In genomic region chr7:23474098-23474828, GRCh38 we compare ENCODE assay signal across 8 cellular contexts. TPM values are rescaled to one million over a fixed set of nuclear protein-coding genes. Genes with fewer than 3 reads are reported as not detected.
DNase-seq lines count a peak whose midpoint lies in the region; ATAC-seq and TF ChIP-seq lines count a peak whose summit lies in the region.

No MANE protein-coding gene starts in this region.

- WGBS in IMR-90 (ENCODE audit: extremely low coverage in 2 of 2, insufficient read length in 1 of 2), 2 experiments = 1% methylated on average over 16 of the region's 65 CpGs; no CpG with 5 or more reads in 1 of the 2 experiments
- 1% methylated on average over 65 of the region's 65 CpGs for WGBS in sigmoid colon, 2 donors

- H3K79me1 ChIP-seq in IMR-90 (ENCODE audit: low read depth in 1 of 2, low read length in 2 of 2) = peaks cover 0 to 18% of the 10 kb centered on the region in 2 experiments; a peak in 2 of 4 replicates

- no peak for TF ChIP-seq EP300 in sigmoid colon (IDR thresholded peaks at IDR 0.05)

- POLR2A ChIA-PET in IMR-90 (lab: Charles Lee; ENCODE audit: unreplicated experiment) = interaction anchor here (0.7 kb wide), 1 partner anchor 49 kb away, joined by 4 read pairs; no protein-coding TSS in a partner anchor

- dilution Hi-C loops in IMR-90 (cut with HindIII; ENCODE audit: low sequenced_read_pairs, unreplicated experiment) = no loop called here

- H2AFZ ChIP-seq in IMR-90 (replicated peaks; ENCODE audit: low read length, poor library complexity) = peak overlapping the region; percentile 97
- no peak overlapping the region for H2AFZ ChIP-seq in OCI-LY1 (ENCODE audit: low read length)

- H3K4me1 ChIP-seq in IMR-90 (ENCODE audit: control insufficient read depth, insufficient read depth, low read length) = peaks cover 2% of the 10 kb centered on the region; the same call in 1 of the 2 replicates
- H3K4me1 ChIP-seq in OCI-LY1 (ENCODE audit: insufficient read depth, low read length, severe bottlenecking) = peaks cover 51% of the 10 kb centered on the region
- peaks cover 0 to 37% (median 36%) of the 10 kb centered on the region in 4 donors for H3K4me1 ChIP-seq in sigmoid colon

- H3K27me3 ChIP-seq in IMR-90 (ENCODE audit: control insufficient read depth, insufficient read depth, low read length) = no peaks in the 10 kb centered on the region
- no peaks in the 10 kb centered on the region for H3K27me3 ChIP-seq in OCI-LY1 (ENCODE audit: insufficient read depth, low read length)
- H3K27me3 ChIP-seq in sigmoid colon = peaks cover 73 to 100% (median 99%) of the 10 kb centered on the region in 3 donors

- H3K36me3 ChIP-seq in IMR-90 (ENCODE audit: control insufficient read depth, insufficient read depth, low read length) (no peaks in the 10 kb centered on the region), OCI-LY1 (ENCODE audit: insufficient read depth, low read length) (no peaks in the 10 kb centered on the region), sigmoid colon (no peaks in the 10 kb centered on the region)

- BruUV-seq in IMR-90 (replicated peaks; lab: Mats Ljungman, UMichigan) = no TSS peak

- TF ChIP-seq CTCF in IMR-90 (conservative IDR thresholded peaks at IDR 0.05; ENCODE audit: low read depth, low read length) (no peak), OCI-LY1 (IDR thresholded peaks at IDR 0.05; ENCODE audit: low read length) (no peak), sigmoid colon (IDR thresholded peaks at IDR 0.05) (no peak)

- no peaks in the 10 kb centered on the region for H3K9me1 ChIP-seq in IMR-90 (ENCODE audit: insufficient read depth, low read length)

- H4K5ac ChIP-seq in IMR-90 (ENCODE audit: low read depth, low read length) = no peak overlapping the region

- H3K18ac ChIP-seq in IMR-90 (ENCODE audit: low read depth, low read length) = no peak overlapping the region

- H4K20me1 ChIP-seq in IMR-90 (ENCODE audit: insufficient read depth, low read length) (no peaks in the 10 kb centered on the region), OCI-LY1 (ENCODE audit: insufficient read depth, low read length) (no peaks in the 10 kb centered on the region)

- H2BK120ac ChIP-seq in IMR-90 (ENCODE audit: low read depth, low read length) = peak overlapping the region; percentile 86

- H2BK5ac ChIP-seq in IMR-90 (ENCODE audit: low read depth, low read length, poor library complexity, severe bottlenecking) = peak overlapping the region; percentile 89

- H2BK15ac ChIP-seq in IMR-90 (ENCODE audit: low read depth, low read length) = peak overlapping the region; percentile 90; the same call in 2 of the 3 replicates

- CTCF ChIA-PET in IMR-90 (lab: Yijun Ruan, JAX) = no interaction called here

- peak overlapping the region; percentile 94 for H3K4me2 ChIP-seq in IMR-90 (ENCODE audit: low read depth, low read length)
- H3K4me2 ChIP-seq in OCI-LY1 (ENCODE audit: low read length) = peak overlapping the region; percentile 81

- H3K56ac ChIP-seq in IMR-90 (ENCODE audit: extremely low read depth, insufficient read depth, low read length) = peak overlapping the region; percentile 96

- peak overlapping the region; percentile 84; the same call in 1 of the 2 replicates for H2AK5ac ChIP-seq in IMR-90 (ENCODE audit: low read depth, low read length)

- TF ChIP-seq POLR2A in IMR-90 (IDR thresholded peaks at IDR 0.05; ENCODE audit: low read depth, low read length) = peak; percentile 54
- TF ChIP-seq POLR2A in sigmoid colon (IDR thresholded peaks at IDR 0.05) = no peak

- in situ Hi-C loops in IMR-90 (cut with MboI; ENCODE audit: low sequenced_read_pairs) = no loop called here

- H3K9ac ChIP-seq in IMR-90 (ENCODE audit: low read depth, low read length) (peak overlapping the region; percentile 75), OCI-LY1 (ENCODE audit: low read length) (peak overlapping the region; percentile 98)

- peaks cover 23% of the 10 kb centered on the region for H3F3A ChIP-seq in OCI-LY1 (ENCODE audit: insufficient read depth, low read length)

- H3K9me3 ChIP-seq in IMR-90 (ENCODE audit: control insufficient read depth, insufficient read depth, low read length) (no peaks in the 10 kb centered on the region), OCI-LY1 (ENCODE audit: low read length) (no peaks in the 10 kb centered on the region), sigmoid colon (no peaks in the 10 kb centered on the region)

- peak overlapping the region; percentile 80 for H3K14ac ChIP-seq in IMR-90 (replicated peaks; ENCODE audit: low read depth, low read length)

- H2AK9ac ChIP-seq in IMR-90 (replicated peaks; ENCODE audit: low read depth, low read length, poor library complexity) = peak overlapping the region; percentile 92

- H4K8ac ChIP-seq in IMR-90 (ENCODE audit: low read depth in 2 of 2, low read length in 2 of 2) = peak overlapping the region; percentile 75 to 85; a peak in 3 of 4 replicates

- peaks cover 37% of the 10 kb centered on the region for H3K79me2 ChIP-seq in OCI-LY1 (ENCODE audit: insufficient read depth, low read length)

- no peaks in the 10 kb centered on the region for H3K9me2 ChIP-seq in OCI-LY1 (ENCODE audit: low read depth, low read length)

- peak overlapping the region; percentile 96 for H3K23ac ChIP-seq in IMR-90 (ENCODE audit: low read depth, low read length)

- no peak overlapping the region for H2BK20ac ChIP-seq in IMR-90 (ENCODE audit: low read depth, low read length)

- intact Hi-C loops in IMR-90 (cut with micrococcal nuclease) = loop anchor here (1.0 to 10.0 kb wide), 3 partner anchors 57 to 289 kb away; partner anchors contain the start of genes NUP42 and TRA2A
- intact Hi-C loops in left cardiac atrium (cut with DNase I) = no loop called here
- intact Hi-C loops in sigmoid colon (cut with DNase I) = loop anchor here (5.0 to 10.0 kb wide), 4 partner anchors 61 to 1101 kb away; partner anchors contain the start of genes NUP42, PALS2 and TRA2A

- peak overlapping the region; percentile 89 for H3K4ac ChIP-seq in IMR-90 (ENCODE audit: low read depth, low read length)

- ATAC-seq in GM21825 (IDR thresholded peaks at IDR 0.05; ENCODE audit: unreplicated experiment) (peak; percentile 63), IMR-90 (ENCODE audit: low read depth) (peak; percentile 66), left cardiac atrium (peak; percentile 54 to 91)

- H3K27ac ChIP-seq in IMR-90 (ENCODE audit: insufficient read depth, low read length) (peak overlapping the region; percentile 81), OCI-LY1 (ENCODE audit: low read depth, low read length, poor library complexity, severe bottlenecking) (peak overlapping the region; percentile 99), sigmoid colon (no peak overlapping the region)

- H4K91ac ChIP-seq in IMR-90 (ENCODE audit: insufficient read depth, low read depth, low read length) = peak overlapping the region; percentile 89

- H3K4me3 ChIP-seq in IMR-90 (ENCODE audit: insufficient read depth, low read depth, low read length) (peak overlapping the region; percentile 83), OCI-LY1 (ENCODE audit: low read depth, low read length, poor library complexity, severe bottlenecking) (peak overlapping the region; percentile 86), sigmoid colon (peak overlapping the region in 3 of 4 donors; percentile 6 to 21 (median 20))

- no peak for TF ChIP-seq RAD21 in IMR-90 (IDR thresholded peaks at IDR 0.05; ENCODE audit: low read length)

- peak; percentile 83 for DNase-seq in GM04504 (ENCODE audit: low read depth)
- DNase-seq in IMR-90 = peak; percentile 95
- DNase-seq in activated naive CD4-positive, alpha-beta T cell treated with Interleukin-2 at 50 U/mL for 16 hours = peak; percentile 58
- peak; percentile 73 for DNase-seq in left cardiac atrium
- peak; percentile 81 for DNase-seq in sigmoid colon
- no peak for DNase-seq in Ammon's horn (ENCODE audit: low spot score)

TF ChIP-seq in IMR-90, 13 proteins besides CTCF, POLR2A, EP300 and RAD21 (continues in another document):
- TF ChIP-seq FOS (IDR thresholded peaks at IDR 0.05; ENCODE audit: low read depth, low read length) = no peak
- TF ChIP-seq NFE2L2 (IDR thresholded peaks at IDR 0.05; ENCODE audit: low read depth, low read length) = no peak
- TF ChIP-seq RCOR1 (IDR thresholded peaks at IDR 0.05; ENCODE audit: insufficient replicate concordance, low read length) = no peak
- TF ChIP-seq RFX5 (IDR thresholded peaks at IDR 0.05; ENCODE audit: low read depth, low read length) = no peak
- peak; percentile 88 for TF ChIP-seq MAZ (IDR thresholded peaks at IDR 0.05; ENCODE audit: borderline replicate concordance, low read depth, low read length)
- TF ChIP-seq MAFK (IDR thresholded peaks at IDR 0.05; ENCODE audit: low read depth, low read length) = no peak; the same call in 1 of the 2 replicates
- TF ChIP-seq USF2 (IDR thresholded peaks at IDR 0.05; ENCODE audit: low read depth, low read length) = no peak
- TF ChIP-seq ELK1 (IDR thresholded peaks at IDR 0.05; ENCODE audit: borderline replicate concordance, low read depth, low read length) = no peak

RNA-seq across cellular contexts. Expression of gene IGF2BP3, which starts 4.0 kb away (rescaled TPM):
- total RNA-seq in IMR-90 (2012; rRNA removed) (59.3 and 94.2 TPM in 2 replicates), left cardiac atrium (under 1 TPM; 0.15 to 0.60 TPM), sigmoid colon (1 to 10 TPM in 3 of 4 donors, under 1 TPM in 1; under 0.01 to 1.9 (median 1.4) TPM)
- polyA plus RNA-seq in IMR-90 (2012; rRNA removed) (47.6 and 50.9 TPM in 2 replicates), sigmoid colon (1 to 10 TPM in 1 of 3 donors, not detected in 2; 1.2 TPM)
- polyA plus RNA-seq in IMR-90 (2012; cell fraction: cytosol; rRNA removed) = 13.2 and 16.4 TPM in 2 replicates
- 34.2 and 98.3 TPM in 2 replicates for polyA plus RNA-seq in IMR-90 (2012; cell fraction: nucleus; rRNA removed; ENCODE audit: low replicate concordance)

RNA-seq across cellular contexts. Expression of gene TRA2A, which starts 57.5 kb away (rescaled TPM):
- total RNA-seq in IMR-90 (2012; rRNA removed) (36.4 and 44.3 TPM in 2 replicates), left cardiac atrium (10 to 100 TPM; 33.1 to 39.7 TPM), sigmoid colon (10 to 100 TPM; 37.0 to 84.5 (median 42.2) TPM)
- polyA plus RNA-seq in IMR-90 (2012; rRNA removed) (73.6 and 77.3 TPM in 2 replicates), sigmoid colon (10 to 100 TPM; 34.2 to 57.7 (median 46.9) TPM)
- 16.7 and 17.4 TPM in 2 replicates for polyA plus RNA-seq in IMR-90 (2012; cell fraction: cytosol; rRNA removed)
- 26.8 and 142 TPM in 2 replicates for polyA plus RNA-seq in IMR-90 (2012; cell fraction: nucleus; rRNA removed; ENCODE audit: low replicate concordance)

Comparison
In these comparisons a context has a peak if more than half of its experiments do, and no peak if none do; other contexts are left out.
1. H3K27ac ChIP-seq: peak in IMR-90 (single experiment) and OCI-LY1 (single experiment); none in sigmoid colon (0 of 4).
2. H3K4me3 ChIP-seq: peak in every context shown above with its lines; median percentile 86 in OCI-LY1; 83 in IMR-90; 20 in sigmoid colon.
3. RNA of gene IGF2BP3, which starts 4.0 kb away (total RNA-seq): 59.3 to 94.2 TPM in IMR-90; under 0.01 to 1.9 TPM in sigmoid colon and 0.15 to 0.60 TPM in left cardiac atrium; every median in the first group is over 10 times any median in the second.
4. intact Hi-C loops: an anchor here in IMR-90 (1.0 to 10.0 kb wide) and sigmoid colon (5.0 to 10.0 kb wide); none called in left cardiac atrium.
5. Peak in every context shown above with its lines, with median percentiles within 50 percentile points of each other: ATAC-seq.